ENCODE assay signal across 8 cellular contexts in genomic region chr16:30953511-30954124, GRCh38. TPM values are rescaled to one million over a fixed set of nuclear protein-coding genes. Genes with fewer than 3 reads are reported as not detected.
DNase-seq lines count a peak whose midpoint lies in the region; ATAC-seq and TF ChIP-seq lines count a peak whose summit lies in the region.

No MANE protein-coding gene starts in this region.

- H3K36me3 ChIP-seq in Caco-2 (ENCODE audit: control insufficient read depth, insufficient read depth, low read length) (no peaks in the 10 kb centered on the region), HUES48 (ENCODE audit: control insufficient read depth, insufficient read depth, low read length) (no peaks in the 10 kb centered on the region; the same call in 1 of the 2 replicates), OCI-LY3 (replicated peaks; ENCODE audit: low read depth, low read length) (peaks cover 4% of the 10 kb centered on the region), uterus (no peaks in the 10 kb centered on the region)

- no TSS peak for BruUV-seq in Caco-2 (replicated peaks; lab: Mats Ljungman, UMichigan)

- intact Hi-C loops in Caco-2 (cut with micrococcal nuclease; ENCODE audit: unreplicated experiment) (no loop called here), uterus (cut with DNase I; ENCODE audit: low total_unique reads) (no loop called here)

- ATAC-seq in GM18498 (IDR thresholded peaks at IDR 0.05; ENCODE audit: unreplicated experiment) = no peak

- H3K27ac ChIP-seq in HUES48 (ENCODE audit: low read depth, low read length) (peak overlapping the region; percentile 64), OCI-LY3 (ENCODE audit: low read length) (no peak overlapping the region), uterus (peak overlapping the region in 1 of 2 donors; percentile 15)

- H2AFZ ChIP-seq in OCI-LY3 (ENCODE audit: low read depth, low read length) = no peak overlapping the region

- POLR2A ChIA-PET in Caco-2 (lab: Charles Lee) = no interaction called here

- H3K27me3 ChIP-seq in Caco-2 (replicated peaks; ENCODE audit: control insufficient read depth, insufficient read depth, low read length) = no peaks in the 10 kb centered on the region
- no peaks in the 10 kb centered on the region for H3K27me3 ChIP-seq in HUES48 (ENCODE audit: control insufficient read depth, insufficient read depth, low read length)
- no peaks in the 10 kb centered on the region for H3K27me3 ChIP-seq in OCI-LY3 (ENCODE audit: low read depth, low read length)
- no peaks in the 10 kb centered on the region for H3K27me3 ChIP-seq in uterus

- no peak overlapping the region for H3K4me2 ChIP-seq in OCI-LY3 (ENCODE audit: low read length)

- H3K27ac Mint-ChIP-seq in Caco-2 (ENCODE audit: unreplicated experiment) (no peak overlapping the region), osteocyte (ENCODE audit: unreplicated experiment) (peak overlapping the region; percentile 47)

- DNase-seq in Caco-2 (peak; percentile 54 to 57), activated T-cell treated with anti-CD3 and anti-CD28 coated beads for 48 hours (ENCODE audit: low read depth) (peak; percentile 61), fibroblast of gingiva (ENCODE audit: low read depth) (peak; percentile 54), osteocyte (ENCODE audit: extremely low spot score, unreplicated experiment) (no peak), uterus (peak; percentile 52 to 54)

- H3K27me3 Mint-ChIP-seq in Caco-2 (ENCODE audit: insufficient read depth, unreplicated experiment) (no peaks in the 10 kb centered on the region), osteocyte (ENCODE audit: unreplicated experiment) (no peaks in the 10 kb centered on the region)

- H4K20me1 ChIP-seq in OCI-LY3 (ENCODE audit: insufficient read depth, low read length) = peaks cover 10% of the 10 kb centered on the region

- no peaks in the 10 kb centered on the region for H3K9me3 ChIP-seq in Caco-2
- no peaks in the 10 kb centered on the region for H3K9me3 ChIP-seq in HUES48 (ENCODE audit: control insufficient read depth, insufficient read depth, low read length)
- no peaks in the 10 kb centered on the region for H3K9me3 ChIP-seq in OCI-LY3 (ENCODE audit: insufficient read depth, low read length)
- no peaks in the 10 kb centered on the region for H3K9me3 ChIP-seq in uterus

- H3K4me1 ChIP-seq in Caco-2 (peaks cover 12% of the 10 kb centered on the region), HUES48 (ENCODE audit: control insufficient read depth, insufficient read depth, low read length) (peaks cover 11% of the 10 kb centered on the region), OCI-LY3 (ENCODE audit: low read length) (peaks cover 20% of the 10 kb centered on the region), uterus (peaks cover 0 to 17% of the 10 kb centered on the region in 2 donors)

- H3K4me3 ChIP-seq in Caco-2 (ENCODE audit: low read depth, low read length) = no peak overlapping the region
- H3K4me3 ChIP-seq in HUES48 (ENCODE audit: low read depth, low read length) = no peak overlapping the region
- H3K4me3 ChIP-seq in OCI-LY3 (ENCODE audit: low read length) = no peak overlapping the region
- H3K4me3 ChIP-seq in uterus = no peak overlapping the region

- H3K4me3 Mint-ChIP-seq in Caco-2 (ENCODE audit: unreplicated experiment) (no peak overlapping the region), osteocyte (ENCODE audit: unreplicated experiment) (no peak overlapping the region)

- TF ChIP-seq CTCF in Caco-2 (IDR thresholded peaks at IDR 0.05; ENCODE audit: insufficient read depth in 1 of 2, low read depth in 1 of 2, low read length in 1 of 2, severe bottlenecking in 1 of 2, unreplicated experiment in 1 of 2) (peak; percentile 45 to 61), OCI-LY3 (IDR thresholded peaks at IDR 0.05; ENCODE audit: low read depth, low read length) (peak; percentile 73), osteocyte (IDR thresholded peaks at IDR 0.05) (peak; percentile 81), uterus (IDR thresholded peaks at IDR 0.05) (peak; percentile 37 to 55 (median 44))

- no peak overlapping the region for H3K9ac ChIP-seq in HUES48 (ENCODE audit: low read depth, low read length)
- H3K9ac ChIP-seq in OCI-LY3 (ENCODE audit: low read length) = no peak overlapping the region

- H3K36me3 Mint-ChIP-seq in Caco-2 (ENCODE audit: insufficient read depth, unreplicated experiment) = peaks cover 35% of the 10 kb centered on the region
- no peaks in the 10 kb centered on the region for H3K36me3 Mint-ChIP-seq in osteocyte (ENCODE audit: unreplicated experiment)

- CTCF ChIA-PET in Caco-2 (lab: Charles Lee) = interaction anchor here (0.5 to 1.6 kb wide), 4 partner anchors 12 to 507 kb away, joined by 3 to 6 read pairs (median 4); no protein-coding TSS in a partner anchor

- H3K79me2 ChIP-seq in OCI-LY3 (ENCODE audit: low read length) = peaks cover 34% of the 10 kb centered on the region

- H3K4me1 Mint-ChIP-seq in Caco-2 (ENCODE audit: low read depth, unreplicated experiment) (peaks cover 12% of the 10 kb centered on the region), osteocyte (ENCODE audit: unreplicated experiment) (peaks cover 38% of the 10 kb centered on the region)

- H3K9me3 Mint-ChIP-seq in Caco-2 (ENCODE audit: unreplicated experiment) (no peaks in the 10 kb centered on the region), osteocyte (ENCODE audit: unreplicated experiment) (no peaks in the 10 kb centered on the region)

- no peak for TF ChIP-seq POLR2A in uterus (IDR thresholded peaks at IDR 0.05)

RNA-seq across cellular contexts. Expression of gene SETD1A, which starts 3.9 kb away (rescaled TPM):
- total RNA-seq in Caco-2 (2022) (21.5 and 26.3 TPM in 2 replicates), osteocyte (20.1 and 22.6 TPM in 2 replicates), uterus (10 to 100 TPM in 1 of 4 donors, 1 to 10 TPM in 3; 2.1 to 31.7 (median 3.5) TPM)

RNA-seq across cellular contexts. Expression of gene ORAI3, which starts 4.8 kb away (rescaled TPM):
- total RNA-seq in Caco-2 (2022) (4.7 TPM in 2 replicates), osteocyte (25.2 and 30.0 TPM in 2 replicates), uterus (10 to 100 TPM; 21.7 to 65.0 (median 27.9) TPM)

RNA-seq across cellular contexts. Expression of gene FBXL19, which starts 30.2 kb away (rescaled TPM):
- 20.2 and 23.4 TPM in 2 replicates for total RNA-seq in Caco-2 (2022)
- total RNA-seq in osteocyte = 23.1 and 24.3 TPM in 2 replicates
- total RNA-seq in uterus = 10 to 100 TPM in 3 of 4 donors, 1 to 10 TPM in 1; 3.8 to 25.4 (median 19.0) TPM

RNA-seq across cellular contexts. Expression of gene HSD3B7, which starts 31.4 kb away (rescaled TPM):
- 1.3 and 2.4 TPM in 2 replicates for total RNA-seq in Caco-2 (2022)
- 7.5 and 7.6 TPM in 2 replicates for total RNA-seq in osteocyte
- 10 to 100 TPM in 2 of 4 donors, 1 to 10 TPM in 2; 7.2 to 18.0 (median 11.3) TPM for total RNA-seq in uterus

RNA-seq across cellular contexts. Expression of gene STX1B, which starts 56.8 kb away (rescaled TPM):
- total RNA-seq in Caco-2 (2022) (0.46 and 0.77 TPM in 2 replicates), osteocyte (1.8 and 4.5 TPM in 2 replicates), uterus (1 to 10 TPM in 3 of 4 donors, under 1 TPM in 1; 0.88 to 2.6 (median 2.5) TPM)
